ENCODE assay signal across 1 cellular context in the genomic region with DNA sequence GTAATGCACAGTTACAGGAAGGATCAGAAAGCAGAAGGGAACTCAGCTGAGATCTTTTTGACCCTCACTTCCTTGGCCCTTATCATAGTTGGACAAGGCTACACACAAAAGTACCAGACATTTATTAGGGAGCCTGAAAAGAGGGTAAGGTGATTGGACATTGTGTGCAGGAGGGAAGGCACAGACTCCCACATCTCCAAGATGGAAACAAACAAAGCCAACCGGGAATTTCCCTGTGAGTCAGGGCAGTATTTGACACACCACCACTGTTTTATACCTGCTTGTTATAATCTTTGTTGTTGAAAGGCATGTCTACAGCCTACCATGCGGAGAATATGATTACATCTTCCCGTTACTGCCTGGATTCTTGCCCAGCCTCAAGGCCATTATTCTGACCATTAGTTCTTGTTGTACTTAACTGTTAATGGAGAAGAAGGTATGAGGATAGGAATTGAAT.
TF ChIP-seq lines count a peak whose summit lies in the region.

No MANE protein-coding gene starts in this region.

TF ChIP-seq in SK-N-SH, 30 proteins besides CTCF, POLR2A, EP300 and RAD21 (continued from another document):
- TF ChIP-seq ELF1 (IDR thresholded peaks at IDR 0.05): no peak
- TF ChIP-seq, protein P1, sequence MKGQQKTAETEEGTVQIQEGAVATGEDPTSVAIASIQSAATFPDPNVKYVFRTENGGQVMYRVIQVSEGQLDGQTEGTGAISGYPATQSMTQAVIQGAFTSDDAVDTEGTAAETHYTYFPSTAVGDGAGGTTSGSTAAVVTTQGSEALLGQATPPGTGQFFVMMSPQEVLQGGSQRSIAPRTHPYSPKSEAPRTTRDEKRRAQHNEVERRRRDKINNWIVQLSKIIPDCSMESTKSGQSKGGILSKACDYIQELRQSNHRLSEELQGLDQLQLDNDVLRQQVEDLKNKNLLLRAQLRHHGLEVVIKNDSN (IDR thresholded peaks at IDR 0.05; ENCODE audit: borderline replicate concordance, low read depth): no peak
- TF ChIP-seq, protein P2, sequence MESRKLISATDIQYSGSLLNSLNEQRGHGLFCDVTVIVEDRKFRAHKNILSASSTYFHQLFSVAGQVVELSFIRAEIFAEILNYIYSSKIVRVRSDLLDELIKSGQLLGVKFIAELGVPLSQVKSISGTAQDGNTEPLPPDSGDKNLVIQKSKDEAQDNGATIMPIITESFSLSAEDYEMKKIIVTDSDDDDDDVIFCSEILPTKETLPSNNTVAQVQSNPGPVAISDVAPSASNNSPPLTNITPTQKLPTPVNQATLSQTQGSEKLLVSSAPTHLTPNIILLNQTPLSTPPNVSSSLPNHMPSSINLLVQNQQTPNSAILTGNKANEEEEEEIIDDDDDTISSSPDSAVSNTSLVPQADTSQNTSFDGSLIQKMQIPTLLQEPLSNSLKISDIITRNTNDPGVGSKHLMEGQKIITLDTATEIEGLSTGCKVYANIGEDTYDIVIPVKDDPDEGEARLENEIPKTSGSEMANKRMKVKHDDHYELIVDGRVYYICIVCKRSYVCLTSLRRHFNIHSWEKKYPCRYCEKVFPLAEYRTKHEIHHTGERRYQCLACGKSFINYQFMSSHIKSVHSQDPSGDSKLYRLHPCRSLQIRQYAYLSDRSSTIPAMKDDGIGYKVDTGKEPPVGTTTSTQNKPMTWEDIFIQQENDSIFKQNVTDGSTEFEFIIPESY (IDR thresholded peaks at IDR 0.05; ENCODE audit: borderline replicate concordance, low read depth): no peak
- no peak for TF ChIP-seq MEF2A (IDR thresholded peaks at IDR 0.05; ENCODE audit: borderline replicate concordance, low read depth)
- no peak for TF ChIP-seq POLR2AphosphoS5 (IDR thresholded peaks at IDR 0.05; ENCODE audit: low read depth, low read length)
- TF ChIP-seq GABPA (IDR thresholded peaks at IDR 0.05; ENCODE audit: low read depth): no peak
